In the genomic region with DNA sequence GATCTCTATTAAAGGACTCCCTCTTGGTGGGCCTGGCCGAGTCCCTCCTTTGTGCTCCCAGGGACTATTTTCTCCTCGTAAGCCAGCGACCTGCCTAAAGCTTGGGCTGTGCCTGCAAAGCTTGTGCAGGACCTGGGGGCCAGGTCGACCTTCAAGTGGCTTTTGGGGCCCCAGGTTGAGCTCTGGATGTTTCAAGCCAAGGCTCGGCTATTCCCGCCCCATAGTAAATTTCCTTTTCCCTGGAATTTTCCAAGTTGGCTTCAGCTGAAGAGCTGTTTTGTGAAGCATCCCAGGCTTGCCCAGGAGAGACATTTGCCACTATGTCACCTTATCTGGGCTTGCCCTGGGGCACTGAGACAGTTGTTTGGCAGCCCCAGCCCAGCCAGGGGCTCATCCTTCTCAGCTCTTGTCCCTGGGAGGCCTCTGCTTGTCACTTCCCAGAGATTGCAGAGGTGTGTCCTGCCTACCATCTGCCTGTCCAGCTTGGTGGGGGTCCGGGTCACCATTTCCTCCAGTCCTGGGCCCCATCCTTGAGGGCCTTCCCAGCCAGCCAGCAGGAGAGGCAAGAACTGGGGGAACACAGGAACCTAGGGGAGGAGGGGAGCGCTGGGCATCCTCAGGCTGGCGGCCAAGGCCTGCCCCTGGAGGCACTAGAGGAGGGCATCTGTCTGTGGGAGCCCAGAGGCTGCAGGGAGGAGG, we compare ENCODE assay signal across 8 cellular contexts. TPM values are rescaled to one million over a fixed set of nuclear protein-coding genes. Genes with fewer than 3 reads are reported as not detected.
DNase-seq lines count a peak whose midpoint lies in the region; ATAC-seq and TF ChIP-seq lines count a peak whose summit lies in the region.

No MANE protein-coding gene starts in this region.

- H3K4me1 Mint-ChIP-seq in T-helper 2 cell treated with Interferon-gamma antibody and Interleukin-4, amounts not matched to agents 5 μg/mL and 100 μg/mL, for 36 hours (ENCODE audit: low read depth) = peaks cover 33% of the 10 kb centered on the region
- H3K4me1 Mint-ChIP-seq in memory B cell = peaks cover 42% of the 10 kb centered on the region

- intact Hi-C loops in ascending aorta (cut with DNase I) = loop anchor here (1.0 to 2.0 kb wide), 2 partner anchors 20 to 28 kb away; a partner anchor contains a TSS

- H3K27ac ChIP-seq in ascending aorta (peak overlapping the region; percentile 52 to 67), temporal lobe (ENCODE audit: low read depth, low read length) (peak overlapping the region; percentile 97)

- peaks cover 32% of the 10 kb centered on the region for H3K36me3 Mint-ChIP-seq in T-helper 2 cell treated with Interferon-gamma antibody and Interleukin-4, amounts not matched to agents 5 μg/mL and 100 μg/mL, for 36 hours (ENCODE audit: low read depth)
- H3K36me3 Mint-ChIP-seq in memory B cell = peaks cover 19% of the 10 kb centered on the region

- no peaks in the 10 kb centered on the region for H3K27me3 Mint-ChIP-seq in T-helper 2 cell treated with Interferon-gamma antibody and Interleukin-4, amounts not matched to agents 5 μg/mL and 100 μg/mL, for 36 hours (ENCODE audit: low read depth)
- H3K27me3 Mint-ChIP-seq in memory B cell = no peaks in the 10 kb centered on the region

- no peaks in the 10 kb centered on the region for H3K9me3 ChIP-seq in ascending aorta

- no peak for DNase-seq in T-helper 2 cell treated with Interferon-gamma antibody and Interleukin-4, amounts not matched to agents 5 μg/mL and 100 μg/mL, for 36 hours (ENCODE audit: low spot score)
- DNase-seq in T-helper 2 cell (no peak), ascending aorta (ENCODE audit: low spot score in 2 of 2) (no peak), memory B cell (ENCODE audit: low spot score in 2 of 2) (no peak), NCI-H82 treated with DMSO at 0.1 percent for 48 hours (lab: John Stamatoyannopoulos, UW; ENCODE audit: unreplicated experiment) (no peak), GF-D8 (lab: John Stamatoyannopoulos, UW) (no peak)

- peak overlapping the region in 1 of 2 donors; percentile 6 for H3K4me3 ChIP-seq in ascending aorta

- peak overlapping the region; percentile 26 for H3K27ac Mint-ChIP-seq in T-helper 2 cell treated with Interferon-gamma antibody and Interleukin-4, amounts not matched to agents 5 μg/mL and 100 μg/mL, for 36 hours
- peak overlapping the region; percentile 75 for H3K27ac Mint-ChIP-seq in memory B cell

- no peak overlapping the region for H3K4me3 Mint-ChIP-seq in T-helper 2 cell treated with Interferon-gamma antibody and Interleukin-4, amounts not matched to agents 5 μg/mL and 100 μg/mL, for 36 hours
- H3K4me3 Mint-ChIP-seq in memory B cell = no peak overlapping the region

- no peaks in the 10 kb centered on the region for H3K9me3 Mint-ChIP-seq in T-helper 2 cell treated with Interferon-gamma antibody and Interleukin-4, amounts not matched to agents 5 μg/mL and 100 μg/mL, for 36 hours
- no peaks in the 10 kb centered on the region for H3K9me3 Mint-ChIP-seq in memory B cell

- no peak for TF ChIP-seq CTCF in ascending aorta (IDR thresholded peaks at IDR 0.05)

- ATAC-seq in memory B cell (ENCODE audit: low read depth) (no peak), GM21619 (IDR thresholded peaks at IDR 0.05; ENCODE audit: unreplicated experiment) (no peak)

- peaks cover 10 to 25% of the 10 kb centered on the region in 2 donors for H3K4me1 ChIP-seq in ascending aorta

- H3K36me3 ChIP-seq in ascending aorta = peaks cover 36 to 37% of the 10 kb centered on the region in 2 donors

- no peaks in the 10 kb centered on the region for H3K27me3 ChIP-seq in ascending aorta

RNA-seq across cellular contexts. Expression of a gene that starts 20.2 kb away (rescaled TPM):
- total RNA-seq in ascending aorta = 75.5 TPM
- total RNA-seq in temporal lobe = 13.3 TPM

RNA-seq across cellular contexts. Expression of a gene that starts 27.7 kb away (rescaled TPM):
- total RNA-seq in ascending aorta (945 TPM), temporal lobe (612 TPM)
